ENCODE assay signal across 8 cellular contexts in genomic region chr17:48335858-48336500, GRCh38.
DNase-seq lines count a peak whose midpoint lies in the region; ATAC-seq and TF ChIP-seq lines count a peak whose summit lies in the region.

No MANE protein-coding gene starts in this region.

- no peaks in the 10 kb centered on the region for H4K20me1 ChIP-seq in GM23338 (replicated peaks; ENCODE audit: insufficient read depth)

- ATAC-seq in GM23338 = no peak; the same call in 2 of the 3 replicates
- ATAC-seq in left colon = peak; percentile 87
- no peak for ATAC-seq in HG03565 (IDR thresholded peaks at IDR 0.05; ENCODE audit: unreplicated experiment)

- H3F3A ChIP-seq in GM23338 (replicated peaks; ENCODE audit: low read depth) = no peaks in the 10 kb centered on the region

- H3K79me2 ChIP-seq in GM23338 (replicated peaks; ENCODE audit: insufficient read depth) = no peaks in the 10 kb centered on the region

- no peak overlapping the region for H3K27ac Mint-ChIP-seq in GM23338

- peak; percentile 58 to 89 for TF ChIP-seq CTCF in GM23338 (conservative IDR thresholded peaks at IDR 0.05; ENCODE audit: low read depth in 2 of 2)

- peak; percentile 16 for DNase-seq in Ammon's horn (ENCODE audit: low spot score)
- peak; percentile 64 for DNase-seq in GM23338 (ENCODE audit: low spot score)
- DNase-seq in NCI-H510A (lab: John Stamatoyannopoulos, UW) = peak; percentile 64
- DNase-seq in astrocyte of the hippocampus (ENCODE audit: low read depth, low spot score) = peak; percentile 74
- DNase-seq in left colon = no peak
- no peak for DNase-seq in stimulated activated naive CD4-positive, alpha-beta T cell treated with Interleukin-2 at 50 U/mL for 16 hours (lab: John Stamatoyannopoulos, UW)
- no peak for DNase-seq in activated T-cell treated with anti-CD3 and anti-CD28 coated beads, Interleukin-2, amount 50 U/mL, for 1 hour

- H3K4me2 ChIP-seq in GM23338 = no peak overlapping the region

- intact Hi-C loops in left colon (cut with DNase I, micrococcal nuclease) = no loop called here

- H3K4me1 Mint-ChIP-seq in GM23338 = no peaks in the 10 kb centered on the region

- peaks cover 5% of the 10 kb centered on the region for H3K27me3 Mint-ChIP-seq in GM23338 (ENCODE audit: insufficient read depth, low read depth, poor library complexity)

- H3K4me1 ChIP-seq in GM23338 (ENCODE audit: insufficient read depth) = no peaks in the 10 kb centered on the region

- H3K9me2 ChIP-seq in GM23338 (ENCODE audit: insufficient read depth) = no peaks in the 10 kb centered on the region

- no peak overlapping the region for H3K4me3 Mint-ChIP-seq in GM23338

- no peak overlapping the region for H2AFZ ChIP-seq in GM23338

- no peak overlapping the region for H3K4me3 ChIP-seq in GM23338

- H3K36me3 ChIP-seq in GM23338 (ENCODE audit: insufficient read depth) = no peaks in the 10 kb centered on the region

- no peaks in the 10 kb centered on the region for H3K9me3 Mint-ChIP-seq in GM23338

- no peak overlapping the region for H3K27ac ChIP-seq in GM23338 (ENCODE audit: low read depth)

- peaks cover 28% of the 10 kb centered on the region for H3K27me3 ChIP-seq in GM23338 (ENCODE audit: insufficient read depth)

- no peaks in the 10 kb centered on the region for H3K36me3 Mint-ChIP-seq in GM23338 (ENCODE audit: low read depth)

TF ChIP-seq in GM23338, 12 proteins besides CTCF, POLR2A, EP300 and RAD21:
- TF ChIP-seq EZH2 (IDR thresholded peaks at IDR 0.05; ENCODE audit: low read depth, unreplicated experiment) (no peak), ZNF114 (CRISPR knock-in tag; IDR thresholded peaks at IDR 0.05) (no peak), STAT1 (IDR thresholded peaks at IDR 0.05; ENCODE audit: unreplicated experiment) (no peak), CREB1 (CRISPR knock-in tag; IDR thresholded peaks at IDR 0.05; ENCODE audit: low read depth) (no peak), EZH2phosphoT487 (IDR thresholded peaks at IDR 0.05; ENCODE audit: unreplicated experiment) (no peak), NANOG (IDR thresholded peaks at IDR 0.05; ENCODE audit: borderline replicate concordance) (no peak), POLR2AphosphoS5 (IDR thresholded peaks at IDR 0.05; ENCODE audit: low read depth) (no peak), JUNB (IDR thresholded peaks at IDR 0.05; ENCODE audit: unreplicated experiment) (no peak)
- TF ChIP-seq, protein P1, sequence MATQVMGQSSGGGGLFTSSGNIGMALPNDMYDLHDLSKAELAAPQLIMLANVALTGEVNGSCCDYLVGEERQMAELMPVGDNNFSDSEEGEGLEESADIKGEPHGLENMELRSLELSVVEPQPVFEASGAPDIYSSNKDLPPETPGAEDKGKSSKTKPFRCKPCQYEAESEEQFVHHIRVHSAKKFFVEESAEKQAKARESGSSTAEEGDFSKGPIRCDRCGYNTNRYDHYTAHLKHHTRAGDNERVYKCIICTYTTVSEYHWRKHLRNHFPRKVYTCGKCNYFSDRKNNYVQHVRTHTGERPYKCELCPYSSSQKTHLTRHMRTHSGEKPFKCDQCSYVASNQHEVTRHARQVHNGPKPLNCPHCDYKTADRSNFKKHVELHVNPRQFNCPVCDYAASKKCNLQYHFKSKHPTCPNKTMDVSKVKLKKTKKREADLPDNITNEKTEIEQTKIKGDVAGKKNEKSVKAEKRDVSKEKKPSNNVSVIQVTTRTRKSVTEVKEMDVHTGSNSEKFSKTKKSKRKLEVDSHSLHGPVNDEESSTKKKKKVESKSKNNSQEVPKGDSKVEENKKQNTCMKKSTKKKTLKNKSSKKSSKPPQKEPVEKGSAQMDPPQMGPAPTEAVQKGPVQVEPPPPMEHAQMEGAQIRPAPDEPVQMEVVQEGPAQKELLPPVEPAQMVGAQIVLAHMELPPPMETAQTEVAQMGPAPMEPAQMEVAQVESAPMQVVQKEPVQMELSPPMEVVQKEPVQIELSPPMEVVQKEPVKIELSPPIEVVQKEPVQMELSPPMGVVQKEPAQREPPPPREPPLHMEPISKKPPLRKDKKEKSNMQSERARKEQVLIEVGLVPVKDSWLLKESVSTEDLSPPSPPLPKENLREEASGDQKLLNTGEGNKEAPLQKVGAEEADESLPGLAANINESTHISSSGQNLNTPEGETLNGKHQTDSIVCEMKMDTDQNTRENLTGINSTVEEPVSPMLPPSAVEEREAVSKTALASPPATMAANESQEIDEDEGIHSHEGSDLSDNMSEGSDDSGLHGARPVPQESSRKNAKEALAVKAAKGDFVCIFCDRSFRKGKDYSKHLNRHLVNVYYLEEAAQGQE (IDR thresholded peaks at IDR 0.05; ENCODE audit: unreplicated experiment) = no peak
- TF ChIP-seq, protein P2, sequence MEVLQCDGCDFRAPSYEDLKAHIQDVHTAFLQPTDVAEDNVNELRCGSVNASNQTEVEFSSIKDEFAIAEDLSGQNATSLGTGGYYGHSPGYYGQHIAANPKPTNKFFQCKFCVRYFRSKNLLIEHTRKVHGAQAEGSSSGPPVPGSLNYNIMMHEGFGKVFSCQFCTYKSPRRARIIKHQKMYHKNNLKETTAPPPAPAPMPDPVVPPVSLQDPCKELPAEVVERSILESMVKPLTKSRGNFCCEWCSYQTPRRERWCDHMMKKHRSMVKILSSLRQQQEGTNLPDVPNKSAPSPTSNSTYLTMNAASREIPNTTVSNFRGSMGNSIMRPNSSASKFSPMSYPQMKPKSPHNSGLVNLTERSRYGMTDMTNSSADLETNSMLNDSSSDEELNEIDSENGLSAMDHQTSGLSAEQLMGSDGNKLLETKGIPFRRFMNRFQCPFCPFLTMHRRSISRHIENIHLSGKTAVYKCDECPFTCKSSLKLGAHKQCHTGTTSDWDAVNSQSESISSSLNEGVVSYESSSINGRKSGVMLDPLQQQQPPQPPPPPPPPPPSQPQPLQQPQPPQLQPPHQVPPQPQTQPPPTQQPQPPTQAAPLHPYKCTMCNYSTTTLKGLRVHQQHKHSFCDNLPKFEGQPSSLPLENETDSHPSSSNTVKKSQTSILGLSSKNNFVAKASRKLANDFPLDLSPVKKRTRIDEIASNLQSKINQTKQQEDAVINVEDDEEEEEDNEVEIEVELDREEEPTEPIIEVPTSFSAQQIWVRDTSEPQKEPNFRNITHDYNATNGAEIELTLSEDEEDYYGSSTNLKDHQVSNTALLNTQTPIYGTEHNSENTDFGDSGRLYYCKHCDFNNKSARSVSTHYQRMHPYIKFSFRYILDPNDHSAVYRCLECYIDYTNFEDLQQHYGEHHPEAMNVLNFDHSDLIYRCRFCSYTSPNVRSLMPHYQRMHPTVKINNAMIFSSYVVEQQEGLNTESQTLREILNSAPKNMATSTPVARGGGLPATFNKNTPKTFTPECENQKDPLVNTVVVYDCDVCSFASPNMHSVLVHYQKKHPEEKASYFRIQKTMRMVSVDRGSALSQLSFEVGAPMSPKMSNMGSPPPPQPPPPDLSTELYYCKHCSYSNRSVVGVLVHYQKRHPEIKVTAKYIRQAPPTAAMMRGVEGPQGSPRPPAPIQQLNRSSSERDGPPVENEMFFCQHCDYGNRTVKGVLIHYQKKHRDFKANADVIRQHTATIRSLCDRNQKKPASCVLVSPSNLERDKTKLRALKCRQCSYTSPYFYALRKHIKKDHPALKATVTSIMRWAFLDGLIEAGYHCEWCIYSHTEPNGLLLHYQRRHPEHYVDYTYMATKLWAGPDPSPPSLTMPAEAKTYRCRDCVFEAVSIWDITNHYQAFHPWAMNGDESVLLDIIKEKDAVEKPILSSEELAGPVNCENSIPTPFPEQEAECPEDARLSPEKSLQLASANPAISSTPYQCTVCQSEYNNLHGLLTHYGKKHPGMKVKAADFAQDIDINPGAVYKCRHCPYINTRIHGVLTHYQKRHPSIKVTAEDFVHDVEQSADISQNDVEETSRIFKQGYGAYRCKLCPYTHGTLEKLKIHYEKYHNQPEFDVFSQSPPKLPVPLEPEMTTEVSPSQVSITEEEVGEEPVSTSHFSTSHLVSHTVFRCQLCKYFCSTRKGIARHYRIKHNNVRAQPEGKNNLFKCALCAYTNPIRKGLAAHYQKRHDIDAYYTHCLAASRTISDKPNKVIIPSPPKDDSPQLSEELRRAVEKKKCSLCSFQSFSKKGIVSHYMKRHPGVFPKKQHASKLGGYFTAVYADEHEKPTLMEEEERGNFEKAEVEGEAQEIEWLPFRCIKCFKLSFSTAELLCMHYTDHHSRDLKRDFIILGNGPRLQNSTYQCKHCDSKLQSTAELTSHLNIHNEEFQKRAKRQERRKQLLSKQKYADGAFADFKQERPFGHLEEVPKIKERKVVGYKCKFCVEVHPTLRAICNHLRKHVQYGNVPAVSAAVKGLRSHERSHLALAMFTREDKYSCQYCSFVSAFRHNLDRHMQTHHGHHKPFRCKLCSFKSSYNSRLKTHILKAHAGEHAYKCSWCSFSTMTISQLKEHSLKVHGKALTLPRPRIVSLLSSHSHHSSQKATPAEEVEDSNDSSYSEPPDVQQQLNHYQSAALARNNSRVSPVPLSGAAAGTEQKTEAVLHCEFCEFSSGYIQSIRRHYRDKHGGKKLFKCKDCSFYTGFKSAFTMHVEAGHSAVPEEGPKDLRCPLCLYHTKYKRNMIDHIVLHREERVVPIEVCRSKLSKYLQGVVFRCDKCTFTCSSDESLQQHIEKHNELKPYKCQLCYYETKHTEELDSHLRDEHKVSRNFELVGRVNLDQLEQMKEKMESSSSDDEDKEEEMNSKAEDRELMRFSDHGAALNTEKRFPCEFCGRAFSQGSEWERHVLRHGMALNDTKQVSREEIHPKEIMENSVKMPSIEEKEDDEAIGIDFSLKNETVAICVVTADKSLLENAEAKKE (CRISPR knock-in tag; IDR thresholded peaks at IDR 0.05) = no peak

Comparison
In these comparisons a context has a peak if more than half of its experiments do, and no peak if none do; other contexts are left out.
1. DNase-seq: peak in Ammon's horn (single experiment), GM23338 (single experiment), NCI-H510A (single experiment) and astrocyte of the hippocampus (single experiment); none in left colon (0 of 2), stimulated activated naive CD4-positive, alpha-beta T cell treated with Interleukin-2 at 50 U/mL for 16 hours (single experiment) and activated T-cell treated with anti-CD3 and anti-CD28 coated beads, Interleukin-2, amount 50 U/mL, for 1 hour (single experiment).